In the genomic region with DNA sequence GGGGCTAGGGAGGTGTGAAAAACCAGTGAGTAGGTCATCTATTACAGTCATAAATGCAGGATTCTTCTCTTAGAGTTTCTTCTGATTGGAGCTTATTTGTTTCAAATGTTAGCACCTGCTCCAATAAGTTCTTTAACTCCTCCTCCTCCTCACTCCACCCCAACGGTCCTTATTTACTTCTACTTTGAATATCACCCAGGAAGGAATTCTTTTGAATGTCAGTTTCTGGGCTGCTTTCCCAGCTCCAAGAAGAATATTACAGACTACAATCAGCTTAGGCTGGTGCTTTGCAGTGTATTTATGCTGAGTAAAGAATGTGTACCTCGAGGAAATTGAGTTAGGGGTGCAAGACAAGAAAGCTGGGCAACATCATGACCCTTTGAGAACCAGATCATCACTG, we compare ENCODE assay signal across 1 cellular context.
TF ChIP-seq lines count a peak whose summit lies in the region.

No MANE protein-coding gene starts in this region.

TF ChIP-seq in WTC11, 78 proteins besides CTCF, POLR2A, EP300 and RAD21 (continued from another document):
- no peak for TF ChIP-seq ZBTB43 (CRISPR knock-in tag; IDR thresholded peaks at IDR 0.05)
- TF ChIP-seq E2F1 (CRISPR knock-in tag; IDR thresholded peaks at IDR 0.05): no peak
- no peak for TF ChIP-seq PREB (CRISPR knock-in tag; IDR thresholded peaks at IDR 0.05; ENCODE audit: borderline replicate concordance)
- no peak for TF ChIP-seq ZNF423 (CRISPR knock-in tag; IDR thresholded peaks at IDR 0.05)
